In the genomic region with DNA sequence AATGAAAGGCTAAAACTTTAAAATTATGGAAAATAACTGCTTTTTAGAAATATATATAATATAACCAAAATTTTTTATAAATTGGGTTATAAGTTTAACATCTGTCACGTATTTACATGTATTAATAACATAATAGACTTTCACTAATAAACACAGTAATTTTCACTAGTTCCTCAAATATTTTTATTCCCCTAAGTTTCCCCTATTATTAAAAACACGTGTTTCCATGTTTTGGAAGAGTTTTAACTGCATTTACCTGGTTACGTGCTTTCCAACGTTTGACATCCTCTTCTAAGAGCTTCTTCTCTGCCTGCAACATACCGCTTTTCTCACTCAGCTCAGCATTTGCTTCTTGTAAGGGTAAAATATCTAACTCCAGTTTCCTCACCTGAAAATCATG, we compare ENCODE assay signal across 19 cellular contexts.
"Had no signal": no experiment of that assay in that cellular context is flagged by ENCODE, and none has a peak within 500 bp of the region (broad histone marks: within the 10 kb centered on the region; RNA-seq: fewer than 3 reads in every experiment).

No MANE protein-coding gene starts in this region.

- H3K9me3 ChIP-seq: MG63, SK-N-SH had no signal

- H3K4me2 ChIP-seq: SK-N-SH had no signal

- H3K4me3 ChIP-seq: MG63 had no signal

- DNase-seq: Karpas-422, KG1, MG63, NCI-H1092, NCI-H1436, NCI-H187, NCI-H2029, NCI-H2081 treated with DMSO at 0.1 percent for 48 hours, NCI-H2171, NCI-H226, NCI-H446, NCI-H510A, NCI-H524 treated with DMSO at 0.1 percent for 48 hours, NCI-H69, NCI-H774, RPMI8226, SHP77, SK-N-SH had no signal

- FAIRE-seq: RCC 7860 had no signal

- H3K9ac ChIP-seq: SK-N-SH had no signal

- H3K27me3 ChIP-seq: MG63 had no signal
